1 cellular context compared by ENCODE assay signal in the genomic region with DNA sequence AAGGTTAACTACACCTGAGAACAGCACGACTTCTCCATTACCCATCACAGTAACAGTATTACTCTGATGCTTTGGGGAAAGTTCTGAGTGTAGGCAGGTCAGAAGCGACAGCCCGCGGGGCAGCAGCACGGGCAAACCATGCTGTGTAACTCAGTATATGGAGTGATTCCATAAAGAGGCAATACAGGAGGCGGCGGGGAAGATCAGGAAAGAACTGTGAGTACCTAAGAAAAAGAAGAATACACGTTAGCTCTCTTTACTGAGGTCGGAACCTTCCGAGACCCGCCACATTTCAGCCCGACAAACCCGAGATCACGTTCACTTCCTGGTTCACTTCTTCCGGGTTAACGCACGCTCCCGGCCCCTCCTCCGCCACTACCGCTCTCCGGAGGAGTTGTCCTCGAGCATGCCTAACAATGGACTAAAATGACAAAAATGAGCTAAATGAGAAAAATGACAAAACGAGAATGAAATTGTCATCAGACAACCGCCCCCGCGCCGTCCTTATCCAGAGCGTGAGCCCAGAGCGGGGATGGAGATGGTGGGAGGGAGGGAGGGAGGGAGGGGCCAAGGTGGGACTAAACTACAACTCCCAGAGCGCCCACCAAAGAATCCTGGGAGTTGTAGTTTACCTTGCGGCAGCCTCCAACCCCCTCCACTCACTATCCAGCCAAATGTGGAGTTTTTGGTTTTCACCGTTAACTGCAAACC.
TF ChIP-seq lines count a peak whose summit lies in the region.

A gene with protein sequence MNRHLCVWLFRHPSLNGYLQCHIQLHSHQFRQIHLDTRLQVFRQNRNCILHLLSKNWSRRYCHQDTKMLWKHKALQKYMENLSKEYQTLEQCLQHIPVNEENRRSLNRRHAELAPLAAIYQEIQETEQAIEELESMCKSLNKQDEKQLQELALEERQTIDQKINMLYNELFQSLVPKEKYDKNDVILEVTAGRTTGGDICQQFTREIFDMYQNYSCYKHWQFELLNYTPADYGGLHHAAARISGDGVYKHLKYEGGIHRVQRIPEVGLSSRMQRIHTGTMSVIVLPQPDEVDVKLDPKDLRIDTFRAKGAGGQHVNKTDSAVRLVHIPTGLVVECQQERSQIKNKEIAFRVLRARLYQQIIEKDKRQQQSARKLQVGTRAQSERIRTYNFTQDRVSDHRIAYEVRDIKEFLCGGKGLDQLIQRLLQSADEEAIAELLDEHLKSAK (minus strand): TSS at position 316 of the 711 bp plus-strand sequence. CDS start 2,669 bp downstream, outside the sequence.

TF ChIP-seq in K562, 482 proteins besides CTCF, POLR2A, EP300 and RAD21 (continued from another document and continues in another):
- TF ChIP-seq DEAF1 (CRISPR knock-in tag; IDR thresholded peaks at IDR 0.05) (no peak), ZNF764 (CRISPR knock-in tag; IDR thresholded peaks at IDR 0.05; ENCODE audit: low read depth) (no peak), ZNF165 (CRISPR knock-in tag; IDR thresholded peaks at IDR 0.05; ENCODE audit: borderline replicate concordance) (no peak), HDAC6 (IDR thresholded peaks at IDR 0.05; ENCODE audit: low read depth, low read length) (no peak), NBN (IDR thresholded peaks at IDR 0.05; ENCODE audit: low read depth) (no peak), MBD2 (IDR thresholded peaks at IDR 0.05; ENCODE audit: borderline replicate concordance, low read depth) (peak; percentile 70; the same call in 1 of the 2 replicates), RBBP5 (IDR thresholded peaks at IDR 0.05; ENCODE audit: borderline replicate concordance, insufficient read depth, low read length, poor library complexity, severe bottlenecking) (peak; percentile 49), IFI16 (CRISPR knock-in tag; IDR thresholded peaks at IDR 0.05) (no peak), ZNF280B (CRISPR knock-in tag; IDR thresholded peaks at IDR 0.05) (no peak), HCFC1 (IDR thresholded peaks at IDR 0.05; ENCODE audit: low read depth, low read length) (peak; percentile 80), NR2F6 (CRISPR knock-in tag; IDR thresholded peaks at IDR 0.05) (no peak), CEBPG (CRISPR knock-in tag; IDR thresholded peaks at IDR 0.05) (no peak), CEBPG (tag; conservative IDR thresholded peaks at IDR 0.05 in 1 of 2, IDR thresholded peaks at IDR 0.05 in 1 of 2) (no peak), TEAD4 (IDR thresholded peaks at IDR 0.05; ENCODE audit: low read length) (no peak), TEAD4 (CRISPR knock-in tag; IDR thresholded peaks at IDR 0.05; ENCODE audit: borderline replicate concordance) (no peak), ZNF586 (CRISPR knock-in tag; conservative IDR thresholded peaks at IDR 0.05) (no peak), CBFA2T2 (conservative IDR thresholded peaks at IDR 0.05) (no peak), ADNP (tag; IDR thresholded peaks at IDR 0.05) (no peak), PYGO2 (tag; IDR thresholded peaks at IDR 0.05) (no peak), LARP7 (IDR thresholded peaks at IDR 0.05) (no peak), SMARCA5 (IDR thresholded peaks at IDR 0.05) (no peak), U2AF2 (optimal IDR thresholded peaks at IDR 0.05; ENCODE audit: low read depth, low read length) (no peak), ZNF175 (CRISPR knock-in tag; IDR thresholded peaks at IDR 0.05; ENCODE audit: low read depth) (no peak), GTF2B (IDR thresholded peaks at IDR 0.05; ENCODE audit: extremely low read depth, insufficient read length) (peak; percentile 33), ZNF311 (CRISPR knock-in tag; IDR thresholded peaks at IDR 0.05) (no peak), ESRRB (CRISPR knock-in tag; IDR thresholded peaks at IDR 0.05; ENCODE audit: borderline replicate concordance) (no peak), ZNF740 (CRISPR knock-in tag; IDR thresholded peaks at IDR 0.05) (no peak), ZNF740 (tag; IDR thresholded peaks at IDR 0.05) (no peak), ZNF133 (CRISPR knock-in tag; IDR thresholded peaks at IDR 0.05) (no peak), ZNF23 (CRISPR knock-in tag; IDR thresholded peaks at IDR 0.05) (no peak), EHMT2 (IDR thresholded peaks at IDR 0.05) (no peak), ZBTB34 (CRISPR knock-in tag; IDR thresholded peaks at IDR 0.05) (no peak), NR2C2 (CRISPR knock-in tag; IDR thresholded peaks at IDR 0.05) (peak; percentile 97), NR2C2 (tag; IDR thresholded peaks at IDR 0.05) (peak; percentile 100)
- TF ChIP-seq, protein P1, sequence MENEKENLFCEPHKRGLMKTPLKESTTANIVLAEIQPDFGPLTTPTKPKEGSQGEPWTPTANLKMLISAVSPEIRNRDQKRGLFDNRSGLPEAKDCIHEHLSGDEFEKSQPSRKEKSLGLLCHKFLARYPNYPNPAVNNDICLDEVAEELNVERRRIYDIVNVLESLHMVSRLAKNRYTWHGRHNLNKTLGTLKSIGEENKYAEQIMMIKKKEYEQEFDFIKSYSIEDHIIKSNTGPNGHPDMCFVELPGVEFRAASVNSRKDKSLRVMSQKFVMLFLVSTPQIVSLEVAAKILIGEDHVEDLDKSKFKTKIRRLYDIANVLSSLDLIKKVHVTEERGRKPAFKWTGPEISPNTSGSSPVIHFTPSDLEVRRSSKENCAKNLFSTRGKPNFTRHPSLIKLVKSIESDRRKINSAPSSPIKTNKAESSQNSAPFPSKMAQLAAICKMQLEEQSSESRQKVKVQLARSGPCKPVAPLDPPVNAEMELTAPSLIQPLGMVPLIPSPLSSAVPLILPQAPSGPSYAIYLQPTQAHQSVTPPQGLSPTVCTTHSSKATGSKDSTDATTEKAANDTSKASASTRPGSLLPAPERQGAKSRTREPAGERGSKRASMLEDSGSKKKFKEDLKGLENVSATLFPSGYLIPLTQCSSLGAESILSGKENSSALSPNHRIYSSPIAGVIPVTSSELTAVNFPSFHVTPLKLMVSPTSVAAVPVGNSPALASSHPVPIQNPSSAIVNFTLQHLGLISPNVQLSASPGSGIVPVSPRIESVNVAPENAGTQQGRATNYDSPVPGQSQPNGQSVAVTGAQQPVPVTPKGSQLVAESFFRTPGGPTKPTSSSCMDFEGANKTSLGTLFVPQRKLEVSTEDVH (IDR thresholded peaks at IDR 0.05; ENCODE audit: low read depth, partially characterized antibody): peak; percentile 87
- TF ChIP-seq, protein P2, sequence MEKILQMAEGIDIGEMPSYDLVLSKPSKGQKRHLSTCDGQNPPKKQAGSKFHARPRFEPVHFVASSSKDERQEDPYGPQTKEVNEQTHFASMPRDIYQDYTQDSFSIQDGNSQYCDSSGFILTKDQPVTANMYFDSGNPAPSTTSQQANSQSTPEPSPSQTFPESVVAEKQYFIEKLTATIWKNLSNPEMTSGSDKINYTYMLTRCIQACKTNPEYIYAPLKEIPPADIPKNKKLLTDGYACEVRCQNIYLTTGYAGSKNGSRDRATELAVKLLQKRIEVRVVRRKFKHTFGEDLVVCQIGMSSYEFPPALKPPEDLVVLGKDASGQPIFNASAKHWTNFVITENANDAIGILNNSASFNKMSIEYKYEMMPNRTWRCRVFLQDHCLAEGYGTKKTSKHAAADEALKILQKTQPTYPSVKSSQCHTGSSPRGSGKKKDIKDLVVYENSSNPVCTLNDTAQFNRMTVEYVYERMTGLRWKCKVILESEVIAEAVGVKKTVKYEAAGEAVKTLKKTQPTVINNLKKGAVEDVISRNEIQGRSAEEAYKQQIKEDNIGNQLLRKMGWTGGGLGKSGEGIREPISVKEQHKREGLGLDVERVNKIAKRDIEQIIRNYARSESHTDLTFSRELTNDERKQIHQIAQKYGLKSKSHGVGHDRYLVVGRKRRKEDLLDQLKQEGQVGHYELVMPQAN (IDR thresholded peaks at IDR 0.05; ENCODE audit: borderline replicate concordance): peak; percentile 44; the same call in 1 of the 2 replicates
- TF ChIP-seq, protein P3, sequence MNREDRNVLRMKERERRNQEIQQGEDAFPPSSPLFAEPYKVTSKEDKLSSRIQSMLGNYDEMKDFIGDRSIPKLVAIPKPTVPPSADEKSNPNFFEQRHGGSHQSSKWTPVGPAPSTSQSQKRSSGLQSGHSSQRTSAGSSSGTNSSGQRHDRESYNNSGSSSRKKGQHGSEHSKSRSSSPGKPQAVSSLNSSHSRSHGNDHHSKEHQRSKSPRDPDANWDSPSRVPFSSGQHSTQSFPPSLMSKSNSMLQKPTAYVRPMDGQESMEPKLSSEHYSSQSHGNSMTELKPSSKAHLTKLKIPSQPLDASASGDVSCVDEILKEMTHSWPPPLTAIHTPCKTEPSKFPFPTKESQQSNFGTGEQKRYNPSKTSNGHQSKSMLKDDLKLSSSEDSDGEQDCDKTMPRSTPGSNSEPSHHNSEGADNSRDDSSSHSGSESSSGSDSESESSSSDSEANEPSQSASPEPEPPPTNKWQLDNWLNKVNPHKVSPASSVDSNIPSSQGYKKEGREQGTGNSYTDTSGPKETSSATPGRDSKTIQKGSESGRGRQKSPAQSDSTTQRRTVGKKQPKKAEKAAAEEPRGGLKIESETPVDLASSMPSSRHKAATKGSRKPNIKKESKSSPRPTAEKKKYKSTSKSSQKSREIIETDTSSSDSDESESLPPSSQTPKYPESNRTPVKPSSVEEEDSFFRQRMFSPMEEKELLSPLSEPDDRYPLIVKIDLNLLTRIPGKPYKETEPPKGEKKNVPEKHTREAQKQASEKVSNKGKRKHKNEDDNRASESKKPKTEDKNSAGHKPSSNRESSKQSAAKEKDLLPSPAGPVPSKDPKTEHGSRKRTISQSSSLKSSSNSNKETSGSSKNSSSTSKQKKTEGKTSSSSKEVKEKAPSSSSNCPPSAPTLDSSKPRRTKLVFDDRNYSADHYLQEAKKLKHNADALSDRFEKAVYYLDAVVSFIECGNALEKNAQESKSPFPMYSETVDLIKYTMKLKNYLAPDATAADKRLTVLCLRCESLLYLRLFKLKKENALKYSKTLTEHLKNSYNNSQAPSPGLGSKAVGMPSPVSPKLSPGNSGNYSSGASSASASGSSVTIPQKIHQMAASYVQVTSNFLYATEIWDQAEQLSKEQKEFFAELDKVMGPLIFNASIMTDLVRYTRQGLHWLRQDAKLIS (CRISPR knock-in tag; IDR thresholded peaks at IDR 0.05): no peak
